In the genomic region with DNA sequence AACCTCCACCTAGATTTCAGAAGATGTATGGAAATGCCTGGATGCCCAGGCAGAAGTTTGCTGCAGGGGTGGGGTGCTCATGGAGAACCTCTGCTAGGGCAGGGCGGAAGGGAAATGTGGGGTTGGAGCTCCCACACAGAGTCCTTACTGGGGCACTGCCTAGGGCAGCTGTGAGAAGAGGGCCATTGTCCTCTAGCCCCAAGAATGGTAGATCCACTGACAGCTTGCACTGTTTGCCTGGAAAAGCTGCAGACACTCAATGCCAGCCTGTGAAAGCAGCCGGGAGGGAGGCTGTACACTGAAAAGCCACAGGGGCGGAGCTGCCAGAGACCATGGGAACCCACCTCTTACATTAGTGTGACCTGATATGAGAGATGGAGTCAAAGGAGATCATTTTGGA, we compare ENCODE assay signal across 15 cellular contexts. TPM values are rescaled to one million over a fixed set of nuclear protein-coding genes. Genes with fewer than 3 reads are reported as not detected.
"Had no signal": no experiment of that assay in that cellular context is flagged by ENCODE, and none has a peak within 500 bp of the region (broad histone marks: within the 10 kb centered on the region; RNA-seq: fewer than 3 reads in every experiment).

No MANE protein-coding gene starts in this region.

RNA-seq across cellular contexts. Expression of gene FOLR1, which starts 22.2 kb away (rescaled TPM):
- total RNA-seq: dermis microvascular lymphatic vessel endothelial cell, fibroblast of lung, gastrocnemius medialis, lung microvascular endothelial cell, mucosa of descending colon, natural killer cell, omental fat pad, pulmonary artery endothelial cell, right atrium auricular region had no signal

RNA-seq across cellular contexts. Expression of gene FOLR3, which starts 34.2 kb away (rescaled TPM):
- total RNA-seq: cardiac muscle cell, dermis microvascular lymphatic vessel endothelial cell, esophagus mucosa, lung microvascular endothelial cell, mucosa of descending colon, myocyte, pulmonary artery endothelial cell, right atrium auricular region, sigmoid colon, suprapubic skin, uterus had no signal

RNA-seq across cellular contexts. Expression of gene FOLR2, which starts 46.8 kb away (rescaled TPM):
- total RNA-seq: cardiac muscle cell, dermis microvascular lymphatic vessel endothelial cell, fibroblast of lung, lung microvascular endothelial cell, myocyte, natural killer cell, pulmonary artery endothelial cell had no signal
